Comparison of ENCODE assay signal across 12 cellular contexts in the genomic region with DNA sequence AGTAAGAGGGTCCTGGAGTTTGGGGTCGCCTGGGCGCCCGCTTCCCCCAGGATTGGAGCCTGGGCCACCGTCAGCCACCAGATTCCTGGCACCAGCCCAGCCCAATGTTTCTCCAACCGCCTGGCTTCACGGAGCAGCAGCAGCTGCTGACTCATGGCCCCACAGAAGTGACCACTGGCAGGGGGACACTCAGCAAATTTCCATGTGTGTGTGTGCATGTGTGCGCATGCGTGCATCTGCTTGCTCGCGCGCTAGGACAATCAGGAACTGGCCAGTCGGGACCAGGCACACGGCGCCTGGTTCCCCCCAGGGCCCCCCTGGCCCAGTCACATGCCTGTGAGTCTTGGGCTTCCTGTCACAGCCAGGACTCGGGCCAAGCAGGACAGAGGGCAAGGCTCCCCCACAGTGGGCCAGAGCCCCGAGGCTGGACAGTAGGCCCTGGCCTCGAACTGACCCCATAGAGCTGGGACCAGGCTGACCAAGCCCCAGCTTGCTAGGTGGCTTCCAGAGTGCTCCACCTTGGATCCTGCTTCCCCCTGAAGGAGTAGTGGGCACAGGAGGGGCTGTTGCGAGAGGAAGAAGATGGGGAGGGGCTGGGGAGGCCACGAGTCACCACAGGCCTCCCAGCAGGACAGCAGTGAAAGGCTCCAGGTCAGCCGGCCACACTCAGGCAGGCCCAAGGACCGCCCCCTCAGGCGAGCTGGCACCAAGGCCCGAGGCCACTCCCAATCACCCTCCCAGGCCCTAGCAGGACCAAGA. TPM values are rescaled to one million over a fixed set of nuclear protein-coding genes. Genes with fewer than 3 reads are reported as not detected.
DNase-seq lines count a peak whose midpoint lies in the region; ATAC-seq and TF ChIP-seq lines count a peak whose summit lies in the region.
"Had no signal": no experiment of that assay in that cellular context is flagged by ENCODE, and none has a peak within 500 bp of the region (broad histone marks: within the 10 kb centered on the region; RNA-seq: fewer than 3 reads in every experiment).

No MANE protein-coding gene starts in this region.

- TF ChIP-seq EP300 in SK-N-SH (IDR thresholded peaks at IDR 0.05; ENCODE audit: borderline replicate concordance in 1 of 2, low read depth in 1 of 2, low read length in 1 of 2), result no peak

- TF ChIP-seq CTCF in SK-N-SH (IDR thresholded peaks at IDR 0.05) (no peak), epithelial cell of proximal tubule (conservative IDR thresholded peaks at IDR 0.05; ENCODE audit: low read depth, low read length) (no peak), mucosa of descending colon (IDR thresholded peaks at IDR 0.05) (no peak), upper lobe of right lung (IDR thresholded peaks at IDR 0.05) (no peak), BE2C (IDR thresholded peaks at IDR 0.05; ENCODE audit: low read depth, low read length) (no peak)

- peak overlapping the region; percentile 28; the same call in 1 of the 2 replicates for H3K4me2 ChIP-seq in SK-N-SH

- H3K36me3 ChIP-seq in SK-N-SH (replicated peaks in 1 of 2; ENCODE audit: control insufficient read depth in 1 of 2, insufficient read depth in 2 of 2, low read length in 1 of 2) (peaks cover 0 to 36% of the 10 kb centered on the region in 2 experiments), mucosa of descending colon (ENCODE audit: low read depth) (peaks cover 10% of the 10 kb centered on the region), upper lobe of right lung (peaks cover 61% of the 10 kb centered on the region), BE2C (no peaks in the 10 kb centered on the region)
- H3K36me3 ChIP-seq: HAP-1 had no signal

- POLR2A ChIA-PET in SK-N-SH (lab: Yijun Ruan, JAX), result no interaction called here

- H3K79me2 ChIP-seq in SK-N-SH (ENCODE audit: insufficient read depth), result peaks cover 21% of the 10 kb centered on the region

- CTCF ChIA-PET in SK-N-SH (lab: Yijun Ruan, JAX), result interaction anchor here (1.4 to 2.2 kb wide), 2 partner anchors 66 to 396 kb away, joined by 3 to 12 read pairs; no protein-coding TSS in a partner anchor

- no peak for TF ChIP-seq RAD21 in SK-N-SH (IDR thresholded peaks at IDR 0.05; ENCODE audit: low read length)

- no peak for DNase-seq in SK-N-SH
- peak; percentile 33 for DNase-seq in epithelial cell of proximal tubule (ENCODE audit: low read depth)
- DNase-seq in mucosa of descending colon, result peak; percentile 60 to 87 (median 72)
- DNase-seq in upper lobe of right lung, result peak; percentile 92
- no peak for DNase-seq in BE2C
- DNase-seq in SHP77 (lab: John Stamatoyannopoulos, UW), result no peak
- DNase-seq: activated naive CD4-positive, alpha-beta T cell treated with Interleukin-2 at 50 U/mL for 16 hours; NCI-H748 treated with DMSO at 0.1 percent for 48 hours had no signal

- H4K20me1 ChIP-seq in SK-N-SH (ENCODE audit: insufficient read depth), result no peaks in the 10 kb centered on the region

- H3K4me1 ChIP-seq in SK-N-SH (ENCODE audit: control insufficient read depth in 1 of 2, insufficient read depth in 2 of 2, low read depth in 1 of 2, low read length in 1 of 2), result peaks cover 4 to 19% of the 10 kb centered on the region in 2 experiments; a peak in 3 of 4 replicates
- H3K4me1 ChIP-seq in mucosa of descending colon (ENCODE audit: low read depth), result peaks cover 39% of the 10 kb centered on the region
- H3K4me1 ChIP-seq in upper lobe of right lung, result peaks cover 62% of the 10 kb centered on the region
- H3K4me1 ChIP-seq in BE2C, result no peaks in the 10 kb centered on the region

- no peaks in the 10 kb centered on the region for H3F3A ChIP-seq in SK-N-SH (replicated peaks; ENCODE audit: insufficient read depth)

- intact Hi-C loops in mucosa of descending colon (cut with DNase I, micrococcal nuclease) (loop anchor here in 1 of 2 donors (5.0 kb wide), 1 partner anchor 72 kb away; the partner anchor contains the start of gene SYT8), upper lobe of right lung (cut with DNase I) (no loop called here)

- no peak overlapping the region for H2AFZ ChIP-seq in SK-N-SH (ENCODE audit: low read depth)

- no peak overlapping the region for H3K4me3 ChIP-seq in SK-N-SH (ENCODE audit: low read depth in 2 of 2, low read length in 1 of 2)
- H3K4me3 ChIP-seq in epithelial cell of proximal tubule (ENCODE audit: low read depth, low read length), result peak overlapping the region; percentile 81
- H3K4me3 ChIP-seq in mucosa of descending colon, result no peak overlapping the region
- H3K4me3 ChIP-seq in upper lobe of right lung, result peak overlapping the region; percentile 97
- no peak overlapping the region for H3K4me3 ChIP-seq in BE2C (ENCODE audit: low read depth, low read length)
- H3K4me3 ChIP-seq: HAP-1 had no signal

- no peak overlapping the region for H3K9ac ChIP-seq in SK-N-SH

- ATAC-seq in SK-N-SH treated with all-trans-retinoic acid at 6 μM for 48 hours (no peak), mucosa of descending colon (no peak), upper lobe of right lung (peak; percentile 63), GM18505 (IDR thresholded peaks at IDR 0.05; ENCODE audit: unreplicated experiment) (no peak)

- WGBS in SK-N-SH (ENCODE audit: low lambda C conversion rate), result 69% methylated on average over 11 of the region's 23 CpGs

- H3K9me3 ChIP-seq in SK-N-SH (no peaks in the 10 kb centered on the region), mucosa of descending colon (no peaks in the 10 kb centered on the region), upper lobe of right lung (no peaks in the 10 kb centered on the region), BE2C (no peaks in the 10 kb centered on the region)
- H3K9me3 ChIP-seq: HAP-1 had no signal

- no peak for TF ChIP-seq POLR2A in GM18505 (IDR thresholded peaks at IDR 0.05; ENCODE audit: borderline replicate concordance, extremely low read depth, insufficient read depth, insufficient read length)

- H3K27me3 ChIP-seq in SK-N-SH (ENCODE audit: insufficient read depth) (no peaks in the 10 kb centered on the region), upper lobe of right lung (no peaks in the 10 kb centered on the region), BE2C (no peaks in the 10 kb centered on the region)

- no peak overlapping the region; a peak in 1 of 4 replicates for H3K27ac ChIP-seq in SK-N-SH (ENCODE audit: low read depth in 2 of 2, low read length in 1 of 2)
- peak overlapping the region; percentile 91 for H3K27ac ChIP-seq in upper lobe of right lung
- H3K27ac ChIP-seq: 22Rv1 had no signal

- no peaks in the 10 kb centered on the region for H3K9me2 ChIP-seq in SK-N-SH

TF ChIP-seq in SK-N-SH, 30 proteins besides CTCF, POLR2A, EP300 and RAD21 (continues in another document):
- TF ChIP-seq MAX (IDR thresholded peaks at IDR 0.05; ENCODE audit: low read depth) (no peak), RCOR1 (IDR thresholded peaks at IDR 0.05; ENCODE audit: low read length) (no peak), POLR2AphosphoS5 (IDR thresholded peaks at IDR 0.05; ENCODE audit: low read depth, low read length) (no peak), CHD2 (IDR thresholded peaks at IDR 0.05; ENCODE audit: low read length, partially characterized antibody) (no peak), SMC3 (IDR thresholded peaks at IDR 0.05; ENCODE audit: low read depth, low read length) (no peak), SIN3A (IDR thresholded peaks at IDR 0.05; ENCODE audit: borderline replicate concordance, low read depth, low read length) (no peak), NFIC (IDR thresholded peaks at IDR 0.05; ENCODE audit: borderline replicate concordance) (no peak), TAF1 (IDR thresholded peaks at IDR 0.05; ENCODE audit: borderline replicate concordance, low read depth, low read length) (no peak)

TF ChIP-seq in SK-N-SH treated with all-trans-retinoic acid at 6 μM for 48 hours, 23 proteins besides CTCF, POLR2A, EP300 and RAD21:
- TF ChIP-seq ISL1 (CRISPR knock-in tag; IDR thresholded peaks at IDR 0.05), result no peak
- TF ChIP-seq, protein P1, sequence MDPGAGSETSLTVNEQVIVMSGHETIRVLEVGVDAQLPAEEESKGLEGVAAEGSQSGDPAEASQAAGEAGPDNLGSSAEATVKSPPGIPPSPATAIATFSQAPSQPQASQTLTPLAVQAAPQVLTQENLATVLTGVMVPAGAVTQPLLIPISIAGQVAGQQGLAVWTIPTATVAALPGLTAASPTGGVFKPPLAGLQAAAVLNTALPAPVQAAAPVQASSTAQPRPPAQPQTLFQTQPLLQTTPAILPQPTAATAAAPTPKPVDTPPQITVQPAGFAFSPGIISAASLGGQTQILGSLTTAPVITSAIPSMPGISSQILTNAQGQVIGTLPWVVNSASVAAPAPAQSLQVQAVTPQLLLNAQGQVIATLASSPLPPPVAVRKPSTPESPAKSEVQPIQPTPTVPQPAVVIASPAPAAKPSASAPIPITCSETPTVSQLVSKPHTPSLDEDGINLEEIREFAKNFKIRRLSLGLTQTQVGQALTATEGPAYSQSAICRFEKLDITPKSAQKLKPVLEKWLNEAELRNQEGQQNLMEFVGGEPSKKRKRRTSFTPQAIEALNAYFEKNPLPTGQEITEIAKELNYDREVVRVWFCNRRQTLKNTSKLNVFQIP (CRISPR knock-in tag; IDR thresholded peaks at IDR 0.05; ENCODE audit: borderline replicate concordance, low read depth), result no peak
- TF ChIP-seq BACH2 (CRISPR knock-in tag; IDR thresholded peaks at IDR 0.05; ENCODE audit: borderline replicate concordance), result no peak

RNA-seq across cellular contexts. Expression of gene CTSD, which starts 3.2 kb away (rescaled TPM):
- 93.0 and 187 TPM in 2 replicates for polyA plus RNA-seq in SK-N-SH (2012; rRNA removed)
- 58.5 and 113 TPM in 2 replicates for polyA plus RNA-seq in SK-N-SH (2012; cell fraction: cytosol; rRNA removed)
- polyA plus RNA-seq in SK-N-SH (2012; cell fraction: nucleus; rRNA removed), result 234 TPM in 2 replicates
- total RNA-seq in epithelial cell of proximal tubule, result 192 and 211 TPM in 2 replicates
- 1,000 to 10,000 TPM in 2 of 3 donors, 100 to 1,000 TPM in 1; 631 to 1,107 (median 1,007) TPM for total RNA-seq in mucosa of descending colon
- total RNA-seq in upper lobe of right lung, result 2,038 TPM
- 193 TPM for polyA plus RNA-seq in BE2C (2012; ENCODE audit: insufficient read depth, insufficient read length, low read depth)

RNA-seq across cellular contexts. Expression of gene IFITM10, which starts 10.1 kb away (rescaled TPM):
- polyA plus RNA-seq in SK-N-SH (2012; rRNA removed), result 0.21 and 0.31 TPM in 2 replicates
- 0.13 and 0.24 TPM in 2 replicates for polyA plus RNA-seq in SK-N-SH (2012; cell fraction: cytosol; rRNA removed)
- polyA plus RNA-seq in SK-N-SH (2012; cell fraction: nucleus; rRNA removed), result 1.0 and 1.2 TPM in 2 replicates
- total RNA-seq in epithelial cell of proximal tubule, result not detected in 2 replicates
- total RNA-seq in mucosa of descending colon, result 1 to 10 TPM in 2 of 3 donors, under 1 TPM in 1; 0.46 to 2.8 (median 1.9) TPM
- 7.9 TPM for total RNA-seq in upper lobe of right lung
- not detected for polyA plus RNA-seq in BE2C (2012; ENCODE audit: insufficient read depth, insufficient read length, low read depth)

Comparison
In these comparisons a context has a peak if more than half of its experiments do, and no peak if none do; other contexts are left out.
1. DNase-seq: peak in epithelial cell of proximal tubule (single experiment), mucosa of descending colon (3 of 3) and upper lobe of right lung (single experiment); none in SK-N-SH (single experiment), BE2C (single experiment) and SHP77 (0 of 2).
2. H3K4me3 ChIP-seq: peak in epithelial cell of proximal tubule (single experiment) and upper lobe of right lung (single experiment); none in SK-N-SH (0 of 2), mucosa of descending colon (single experiment) and BE2C (single experiment).